Comparison of ENCODE assay signal across 1 cellular context in genomic region chr7:121045090-121045489, GRCh38.
TF ChIP-seq lines count a peak whose summit lies in the region.

No MANE protein-coding gene starts in this region.

TF ChIP-seq in K562, 482 proteins besides CTCF, POLR2A, EP300 and RAD21 (continued from another document and continues in another):
- TF ChIP-seq CREB5 (CRISPR knock-in tag; IDR thresholded peaks at IDR 0.05) = no peak; the same call in 1 of the 2 replicates
- no peak for TF ChIP-seq COPS2 (conservative IDR thresholded peaks at IDR 0.05)
- no peak for TF ChIP-seq DEAF1 (CRISPR knock-in tag; IDR thresholded peaks at IDR 0.05)
- no peak for TF ChIP-seq FOXK1 (CRISPR knock-in tag; IDR thresholded peaks at IDR 0.05; ENCODE audit: borderline replicate concordance)
- 0 out of 4 replicates have a peak, but pooled peaks of 1 of the 2 experiments have one; percentile 13 for TF ChIP-seq MNT (conservative IDR thresholded peaks at IDR 0.05)
- no peak for TF ChIP-seq ZNF347 (CRISPR knock-in tag; IDR thresholded peaks at IDR 0.05; ENCODE audit: low read depth)
- TF ChIP-seq HDAC8 (tag; IDR thresholded peaks at IDR 0.05) = no peak
- TF ChIP-seq ZNF311 (CRISPR knock-in tag; IDR thresholded peaks at IDR 0.05) = no peak
- 0 out of 2 replicates have a peak, but pooled peaks have one; percentile 9 for TF ChIP-seq ATF4 (CRISPR knock-in tag; IDR thresholded peaks at IDR 0.05)
- no peak for TF ChIP-seq ZNF146 (CRISPR knock-in tag; IDR thresholded peaks at IDR 0.05; ENCODE audit: unreplicated experiment)
- no peak for TF ChIP-seq RAD51 (IDR thresholded peaks at IDR 0.05; ENCODE audit: borderline replicate concordance, low read depth)
- TF ChIP-seq FOXA1 (IDR thresholded peaks at IDR 0.05; ENCODE audit: borderline replicate concordance) = no peak
- no peak for TF ChIP-seq IRF9 (tag; IDR thresholded peaks at IDR 0.05)
- 0 out of 2 replicates have a peak, but pooled peaks have one; percentile 26 for TF ChIP-seq HDAC2 (IDR thresholded peaks at IDR 0.05)
- no peak for TF ChIP-seq ZNF316 (IDR thresholded peaks at IDR 0.05)
- TF ChIP-seq CGGBP1 (CRISPR knock-in tag; IDR thresholded peaks at IDR 0.05) = no peak
- TF ChIP-seq RHOXF2B (CRISPR knock-in tag; conservative IDR thresholded peaks at IDR 0.05) = 0 out of 2 replicates have a peak, but pooled peaks have one; percentile 68
- no peak for TF ChIP-seq RFX5 (IDR thresholded peaks at IDR 0.05; ENCODE audit: low read depth, low read length)
- TF ChIP-seq ZNF318 (IDR thresholded peaks at IDR 0.05; ENCODE audit: borderline replicate concordance in 1 of 2, low read depth in 1 of 2) = 0 out of 4 replicates have a peak, but pooled peaks of 1 of the 2 experiments have one; percentile 19
- no peak for TF ChIP-seq TAF15 (IDR thresholded peaks at IDR 0.05; ENCODE audit: low read depth, low read length)
- TF ChIP-seq NFIX (CRISPR knock-in tag; IDR thresholded peaks at IDR 0.05; ENCODE audit: low read depth) = no peak
- TF ChIP-seq SMARCC2 (IDR thresholded peaks at IDR 0.05; ENCODE audit: low read depth) = peak; percentile 20; the same call in 1 of the 2 replicates
- TF ChIP-seq POLR2AphosphoS5 (IDR thresholded peaks at IDR 0.05; ENCODE audit: control insufficient read depth, insufficient read depth, low read depth, low read length) = no peak
- no peak for TF ChIP-seq ATF3 (IDR thresholded peaks at IDR 0.05)
- TF ChIP-seq ATF3 (CRISPR knock-in tag; conservative IDR thresholded peaks at IDR 0.05) = no peak
- TF ChIP-seq RBFOX2 (IDR thresholded peaks at IDR 0.05; ENCODE audit: low read depth, low read length) = no peak
- no peak for TF ChIP-seq CBX3 (IDR thresholded peaks at IDR 0.05; ENCODE audit: borderline replicate concordance in 1 of 2, low read length in 2 of 2)
- no peak; a peak in 1 of 4 replicates for TF ChIP-seq ZNF639 (CRISPR knock-in tag; conservative IDR thresholded peaks at IDR 0.05 in 1 of 2, IDR thresholded peaks at IDR 0.05 in 1 of 2)
- TF ChIP-seq SIN3B (IDR thresholded peaks at IDR 0.05; ENCODE audit: low read depth) = no peak
- TF ChIP-seq ZBTB2 (IDR thresholded peaks at IDR 0.05) = no peak
- TF ChIP-seq ZFP36 (IDR thresholded peaks at IDR 0.05; ENCODE audit: low read depth, low read length, partially characterized antibody) = no peak
- TF ChIP-seq MAFF (IDR thresholded peaks at IDR 0.05; ENCODE audit: low read length) = no peak
- TF ChIP-seq HDAC1 (IDR thresholded peaks at IDR 0.05) = 0 out of 4 replicates have a peak, but pooled peaks of 1 of the 2 experiments have one; percentile 11
- TF ChIP-seq PTBP1 (IDR thresholded peaks at IDR 0.05; ENCODE audit: low read depth, low read length) = no peak
- no peak for TF ChIP-seq GATAD2B (IDR thresholded peaks at IDR 0.05; ENCODE audit: borderline replicate concordance)
- TF ChIP-seq HES1 (IDR thresholded peaks at IDR 0.05; ENCODE audit: low read depth) = no peak; the same call in 1 of the 2 replicates
- TF ChIP-seq GABPB2 (CRISPR knock-in tag; conservative IDR thresholded peaks at IDR 0.05) = no peak
- TF ChIP-seq ZNF584 (CRISPR knock-in tag; IDR thresholded peaks at IDR 0.05; ENCODE audit: low read depth) = no peak
- TF ChIP-seq GATA2 (CRISPR knock-in tag; IDR thresholded peaks at IDR 0.05) = no peak
